8 cellular contexts compared by ENCODE assay signal in genomic region chr3:188131023-188131422, GRCh38. TPM values are rescaled to one million over a fixed set of nuclear protein-coding genes. Genes with fewer than 3 reads are reported as not detected.
DNase-seq lines count a peak whose midpoint lies in the region; ATAC-seq and TF ChIP-seq lines count a peak whose summit lies in the region.
"Not testable (repeated sequence)": the region's sequence is repeated elsewhere in the genome, so short reads cannot be mapped to it uniquely, and the experiment has no call there.

No MANE protein-coding gene starts in this region.

- not testable (repeated sequence) for H3K79me2 ChIP-seq in PC-3 (ENCODE audit: low read length)

- not testable (repeated sequence) for H3K4me3 ChIP-seq in PC-3 (ENCODE audit: low read length)

- not testable (repeated sequence) for H3K9me3 ChIP-seq in PC-3 (ENCODE audit: low read length)

- not testable (repeated sequence) for H3K4me2 ChIP-seq in PC-3 (ENCODE audit: low read length)

- POLR2A ChIA-PET in PC-3 (lab: Charles Lee; ENCODE audit: unreplicated experiment) = interaction anchor here (0.6 kb wide), 1 partner anchor 33 kb away, joined by 7 read pairs; no protein-coding TSS in a partner anchor

- not testable (repeated sequence) for TF ChIP-seq CTCF in PC-3 (conservative IDR thresholded peaks at IDR 0.05; ENCODE audit: low read depth, low read length)

- CTCF ChIA-PET in PC-3 (lab: Charles Lee) = interaction anchor here (0.7 kb wide), 1 partner anchor 21 kb away, joined by 3 read pairs; no protein-coding TSS in a partner anchor

- H3K9me2 ChIP-seq in PC-3 (replicated peaks; ENCODE audit: low read length) = not testable (repeated sequence)

- H3F3A ChIP-seq in PC-3 (ENCODE audit: low read length, unreplicated experiment) = not testable (repeated sequence)

- H3K9ac ChIP-seq in PC-3 (ENCODE audit: low read length) = not testable (repeated sequence)

- H4K20me1 ChIP-seq in PC-3 (ENCODE audit: low read length) = not testable (repeated sequence)

- not testable (repeated sequence) for H3K27me3 ChIP-seq in PC-3 (ENCODE audit: low read length)

- not testable (repeated sequence) for H3K4me1 ChIP-seq in PC-3 (ENCODE audit: insufficient read depth, low read length)

- H3K36me3 ChIP-seq in PC-3 (ENCODE audit: low read depth, low read length) = not testable (repeated sequence)

- peak; percentile 48 for DNase-seq in EH (ENCODE audit: low read depth)
- peak; percentile 34 for DNase-seq in PC-3
- peak; percentile 5 for DNase-seq in kidney glomerular epithelial cell (lab: John Stamatoyannopoulos, UW)

- intact Hi-C loops in PC-3 (cut with micrococcal nuclease) = loop anchor here (1.0 to 2.0 kb wide), 2 partner anchors 136 to 388 kb away; no protein-coding TSS in a partner anchor

- ATAC-seq in GM18909 (IDR thresholded peaks at IDR 0.05; ENCODE audit: poor library complexity, unreplicated experiment) (peak; percentile 51), GM19467 (IDR thresholded peaks at IDR 0.05; ENCODE audit: unreplicated experiment) (peak; percentile 48), HG02759 (IDR thresholded peaks at IDR 0.05; ENCODE audit: unreplicated experiment) (peak; percentile 38), HG03175 (IDR thresholded peaks at IDR 0.05; ENCODE audit: unreplicated experiment) (peak; percentile 67), HG03460 (IDR thresholded peaks at IDR 0.05; ENCODE audit: unreplicated experiment) (peak; percentile 67), PC-3 (peak; percentile 72)

- not testable (repeated sequence) for BruUV-seq in PC-3 (replicated peaks; lab: Mats Ljungman, UMichigan)

- H3K27ac ChIP-seq in PC-3 (ENCODE audit: low read length) = 0 out of 2 replicates have a peak overlapping the region, but pooled peaks have one; percentile 15

- not testable (repeated sequence) for H2AFZ ChIP-seq in PC-3 (ENCODE audit: low read length)

RNA-seq across cellular contexts. Expression of gene LPP, which starts 22.9 kb away (rescaled TPM):
- 20.4 and 21.3 TPM in 2 replicates for total RNA-seq in PC-3 (2014; rRNA removed)
